8 cellular contexts compared by ENCODE assay signal in the genomic region with DNA sequence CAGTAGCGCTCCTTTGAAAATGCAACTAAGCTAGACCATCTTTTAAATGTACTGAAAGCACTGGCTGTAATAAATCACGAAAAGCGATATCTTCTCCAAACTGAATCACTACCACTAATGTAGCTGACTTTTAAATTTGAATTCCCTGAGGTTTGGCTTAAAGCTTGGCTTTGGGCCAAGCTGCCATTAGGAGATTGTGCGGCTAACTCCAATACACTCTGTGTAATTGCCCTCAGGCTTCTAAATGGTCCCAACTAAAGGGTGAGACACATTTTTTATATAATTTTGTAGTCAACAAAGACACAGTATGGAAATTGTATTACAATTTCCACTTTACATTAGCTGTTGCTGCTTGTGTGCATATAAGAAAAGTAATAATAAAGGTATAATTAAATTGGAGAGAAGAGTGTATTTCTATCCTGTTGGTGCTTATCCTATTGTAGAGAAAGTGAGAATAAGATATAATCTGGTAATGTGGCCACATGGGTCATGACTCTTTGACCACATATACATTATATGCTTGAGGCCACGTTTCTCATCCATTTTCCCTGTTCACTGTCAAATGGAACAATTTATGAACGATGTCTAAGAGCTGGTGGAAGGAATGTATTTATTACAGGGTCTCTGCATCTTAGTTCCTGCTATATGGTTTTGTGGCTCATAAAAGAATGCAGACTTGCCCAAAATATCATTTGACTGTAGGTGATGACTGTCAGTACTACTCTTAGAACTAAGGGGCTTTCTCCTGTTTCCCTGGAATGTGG.
DNase-seq lines count a peak whose midpoint lies in the region; FAIRE-seq and TF ChIP-seq lines count a peak whose summit lies in the region.

No MANE protein-coding gene starts in this region.

- intact Hi-C loops in head of caudate nucleus (cut with DNase I): no loop called here

- no peak for FAIRE-seq in GM12891 (lab: Jason Lieb, UNC)

- TF ChIP-seq CTCF in brain (conservative IDR thresholded peaks at IDR 0.05) (no peak), type B pancreatic cell (conservative IDR thresholded peaks at IDR 0.05) (no peak)

- H3K9me3 Mint-ChIP-seq in brain (peaks cover 0 to 6% (median 2%) of the 10 kb centered on the region in 5 experiments), type B pancreatic cell (no peaks in the 10 kb centered on the region)

- peaks cover 75% of the 10 kb centered on the region for H3K4me1 Mint-ChIP-seq in brain
- peaks cover 64% of the 10 kb centered on the region for H3K4me1 Mint-ChIP-seq in type B pancreatic cell (ENCODE audit: unreplicated experiment)

- H3K27ac Mint-ChIP-seq in brain: peak overlapping the region in 3 of 5 experiments; percentile 12 to 81 (median 29)
- peak overlapping the region; percentile 38 for H3K27ac Mint-ChIP-seq in type B pancreatic cell

- no peaks in the 10 kb centered on the region for H3K27me3 Mint-ChIP-seq in brain
- H3K27me3 Mint-ChIP-seq in type B pancreatic cell: no peaks in the 10 kb centered on the region

- DNase-seq in NCI-H146 (lab: John Stamatoyannopoulos, UW): peak; percentile 49
- no peak for DNase-seq in NCI-H146 treated with DMSO at 0.1 percent for 48 hours (lab: John Stamatoyannopoulos, UW; ENCODE audit: unreplicated experiment)
- peak; percentile 22 for DNase-seq in NCI-H446 treated with DMSO at 0.1 percent for 48 hours (lab: John Stamatoyannopoulos, UW)
- DNase-seq in type B pancreatic cell (ENCODE audit: extremely low spot score, unreplicated experiment): no peak
- no peak for DNase-seq in GF-D8 (lab: John Stamatoyannopoulos, UW)
- DNase-seq in GM12891 (ENCODE audit: insufficient read length, low spot score): no peak
- DNase-seq in head of caudate nucleus: no peak

- no peak overlapping the region for H3K4me3 Mint-ChIP-seq in brain
- H3K4me3 Mint-ChIP-seq in type B pancreatic cell: no peak overlapping the region

- no peaks in the 10 kb centered on the region for H3K36me3 Mint-ChIP-seq in brain
- H3K36me3 Mint-ChIP-seq in type B pancreatic cell: no peaks in the 10 kb centered on the region

- TF ChIP-seq POLR2A in GM12891 (IDR thresholded peaks at IDR 0.05; ENCODE audit: low read depth, low read length): no peak

TF ChIP-seq in GM12891, 5 proteins besides CTCF, POLR2A, EP300 and RAD21:
- TF ChIP-seq TAF1 (IDR thresholded peaks at IDR 0.05; ENCODE audit: low read depth, low read length) (no peak), POLR2AphosphoS5 (IDR thresholded peaks at IDR 0.05; ENCODE audit: low read depth, low read length) (no peak), SPI1 (IDR thresholded peaks at IDR 0.05; ENCODE audit: low read depth, low read length) (no peak), PAX5 (IDR thresholded peaks at IDR 0.05; ENCODE audit: insufficient read depth, low read length, severe bottlenecking) (no peak), POU2F2 (IDR thresholded peaks at IDR 0.05; ENCODE audit: low read depth, low read length) (no peak)
TF ChIP-seq in GM12891: peak in this region for 0.

Comparison
In these comparisons a context has a peak if more than half of its experiments do, and no peak if none do; other contexts are left out.
1. DNase-seq: peak in NCI-H146 (single experiment) and NCI-H446 treated with DMSO at 0.1 percent for 48 hours (single experiment); none in NCI-H146 treated with DMSO at 0.1 percent for 48 hours (single experiment), type B pancreatic cell (single experiment), GF-D8 (single experiment), GM12891 (single experiment) and head of caudate nucleus (0 of 42).